In the genomic region with DNA sequence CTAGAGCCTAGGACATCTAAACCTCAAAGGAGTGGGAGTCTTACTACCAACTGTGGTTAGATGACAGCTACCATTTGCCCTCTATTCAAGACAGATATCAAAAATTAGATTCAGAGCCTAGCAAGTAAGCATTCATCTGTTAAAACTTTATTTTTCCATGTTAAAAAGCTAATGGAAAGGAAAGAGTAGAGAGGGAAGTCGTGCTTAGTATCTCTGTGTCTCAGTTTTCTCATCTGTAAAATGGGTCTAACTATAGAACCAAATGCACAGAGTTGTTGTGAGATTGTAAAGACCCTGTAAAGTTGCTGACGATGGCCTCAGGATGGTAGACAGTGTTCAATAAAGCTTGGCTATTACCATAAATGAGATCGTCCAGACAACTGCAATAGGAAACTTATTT, we compare ENCODE assay signal across 30 cellular contexts.
DNase-seq lines count a peak whose midpoint lies in the region; ATAC-seq, FAIRE-seq and TF ChIP-seq lines count a peak whose summit lies in the region.
"Had no signal": no experiment of that assay in that cellular context is flagged by ENCODE, and none has a peak within 500 bp of the region (broad histone marks: within the 10 kb centered on the region; RNA-seq: fewer than 3 reads in every experiment).

No MANE protein-coding gene starts in this region.

- H3K27me3 Mint-ChIP-seq in activated CD8-positive, alpha-beta T cell treated with anti-CD3 and anti-CD28 coated beads, Interleukin-2, amount 10 ng/mL, durations not matched to agents 7 days and 5 days (ENCODE audit: low read depth), result peaks cover 1% of the 10 kb centered on the region
- H3K27me3 Mint-ChIP-seq: progenitor cell of endocrine pancreas had no signal

- no peaks in the 10 kb centered on the region for H3K9me3 ChIP-seq in AG04450 (ENCODE audit: control insufficient read depth, insufficient read depth, low read length)
- H3K9me3 ChIP-seq in endothelial cell of umbilical vein (replicated peaks; ENCODE audit: control insufficient read depth, insufficient read depth, low read length), result no peaks in the 10 kb centered on the region
- H3K9me3 ChIP-seq in skeletal muscle tissue (ENCODE audit: control insufficient read depth in 3 of 3, low read length in 3 of 3), result no peaks in the 10 kb centered on the region
- H3K9me3 ChIP-seq: adrenal gland, BE2C, body of pancreas, HAP-1 had no signal

- TF ChIP-seq CTCF in AG04450 (IDR thresholded peaks at IDR 0.05; ENCODE audit: low read depth, low read length) (no peak), endothelial cell of umbilical vein (IDR thresholded peaks at IDR 0.05; ENCODE audit: extremely low read depth in 1 of 2, insufficient read depth in 1 of 2, low read depth in 1 of 2, low read length in 2 of 2) (no peak)

- no peak overlapping the region for H3K4me3 Mint-ChIP-seq in activated CD8-positive, alpha-beta T cell treated with anti-CD3 and anti-CD28 coated beads, Interleukin-2, amount 10 ng/mL, durations not matched to agents 7 days and 5 days
- H3K4me3 Mint-ChIP-seq: activated CD4-positive, alpha-beta memory T cell treated with anti-CD3 and anti-CD28 coated beads, Interleukin-2, amount 10 ng/mL, durations not matched to agents 7 days and 5 days; activated naive CD4-positive, alpha-beta T cell treated with anti-CD3 and anti-CD28 coated beads for 36 hours; stimulated activated effector memory CD8-positive, alpha-beta T cell treated with anti-CD3 and anti-CD28 coated beads, Interleukin-12 subunit alpha, Interleukin-12 subunit beta, amount 100 ng/mL, for 72 hours had no signal

- peaks cover 57% of the 10 kb centered on the region for H3K4me1 Mint-ChIP-seq in activated CD8-positive, alpha-beta T cell treated with anti-CD3 and anti-CD28 coated beads, Interleukin-2, amount 10 ng/mL, durations not matched to agents 7 days and 5 days (ENCODE audit: low read depth)

- no peaks in the 10 kb centered on the region for H3K9me1 ChIP-seq in endothelial cell of umbilical vein (replicated peaks; ENCODE audit: control insufficient read depth, extremely low read depth, insufficient read depth, low read length)

- CTCF ChIA-PET in AG04450 (lab: Charles Lee), result no interaction called here
- CTCF ChIA-PET in endothelial cell of umbilical vein (lab: Charles Lee), result interaction anchor here (0.8 to 1.5 kb wide), 4 partner anchors 9 to 588 kb away, joined by 3 read pairs; no protein-coding TSS in a partner anchor
- CTCF ChIA-PET in activated CD8-positive, alpha-beta T cell treated with anti-CD3 and anti-CD28 coated beads, Interleukin-2, amount 10 ng/mL, durations not matched to agents 7 days and 5 days (lab: Charles Lee), result no interaction called here

- H3K36me3 Mint-ChIP-seq in activated CD8-positive, alpha-beta T cell treated with anti-CD3 and anti-CD28 coated beads, Interleukin-2, amount 10 ng/mL, durations not matched to agents 7 days and 5 days (ENCODE audit: low read depth), result peaks cover 33% of the 10 kb centered on the region
- H3K36me3 Mint-ChIP-seq: stimulated activated effector memory CD8-positive, alpha-beta T cell treated with anti-CD3 and anti-CD28 coated beads, Interleukin-12 subunit alpha, Interleukin-12 subunit beta, amount 100 ng/mL, for 72 hours had no signal

- H3K4me1 ChIP-seq in endothelial cell of umbilical vein (ENCODE audit: control insufficient read depth, extremely low read depth, insufficient read depth, low read length) (peaks cover 26% of the 10 kb centered on the region), skeletal muscle tissue (ENCODE audit: control insufficient read depth in 3 of 3, insufficient read depth in 3 of 3, low read length in 3 of 3) (peaks cover 0 to 2% (median 0%) of the 10 kb centered on the region in 3 donors)
- H3K4me1 ChIP-seq: adrenal gland, BE2C, body of pancreas, HAP-1, sigmoid colon had no signal

- H2AFZ ChIP-seq in endothelial cell of umbilical vein (ENCODE audit: low read depth, low read length), result no peak overlapping the region

- no peak for TF ChIP-seq POLR2A in endothelial cell of umbilical vein (IDR thresholded peaks at IDR 0.05; ENCODE audit: low read depth, low read length)

- H3K27me3 ChIP-seq in AG04450 (ENCODE audit: control insufficient read depth, insufficient read depth, low read length) (no peaks in the 10 kb centered on the region), endothelial cell of umbilical vein (ENCODE audit: control insufficient read depth in 2 of 2, insufficient read depth in 2 of 2, low read length in 2 of 2) (no peaks in the 10 kb centered on the region), skeletal muscle tissue (ENCODE audit: control insufficient read depth in 3 of 3, insufficient read depth in 3 of 3, low read length in 3 of 3) (no peaks in the 10 kb centered on the region)
- H3K27me3 ChIP-seq: BE2C, body of pancreas, sigmoid colon had no signal

- POLR2A ChIA-PET in AG04450 (lab: Yijun Ruan, JAX) (interaction anchor here (0.6 kb wide), 1 partner anchor 23 kb away, joined by 6 read pairs; no protein-coding TSS in a partner anchor), endothelial cell of umbilical vein (lab: Charles Lee) (no interaction called here)
- POLR2A ChIA-PET in activated CD8-positive, alpha-beta T cell treated with anti-CD3 and anti-CD28 coated beads, Interleukin-2, amount 10 ng/mL, durations not matched to agents 7 days and 5 days (lab: Charles Lee), result no interaction called here

- peak overlapping the region; percentile 75 for H3K4me2 ChIP-seq in endothelial cell of umbilical vein (ENCODE audit: insufficient read depth, low read length)

- no peak for ATAC-seq in GM21576 (IDR thresholded peaks at IDR 0.05; ENCODE audit: unreplicated experiment)
- no peak for ATAC-seq in activated CD8-positive, alpha-beta T cell treated with anti-CD3 and anti-CD28 coated beads, Interleukin-2, amount 10 ng/mL, durations not matched to agents 7 days and 5 days
- ATAC-seq: activated CD4-positive, CD25-positive, alpha-beta regulatory T cell treated with anti-CD3 and anti-CD28 coated beads, Interleukin-2, amount 50 U/mL, for 24 hours; body of pancreas; left colon; PC-3; stimulated activated effector memory CD8-positive, alpha-beta T cell treated with anti-CD3 and anti-CD28 coated beads, Interleukin-12 subunit alpha, Interleukin-12 subunit beta, amount 100 ng/mL, for 72 hours had no signal

- H3K27ac ChIP-seq in AG04450 (ENCODE audit: low read depth, low read length) (peak overlapping the region; percentile 47), endothelial cell of umbilical vein (ENCODE audit: insufficient read depth, low read depth, low read length) (peak overlapping the region; percentile 93), skeletal muscle tissue (ENCODE audit: low read depth, low read length) (peak overlapping the region; percentile 22)

- no peaks in the 10 kb centered on the region for H4K20me1 ChIP-seq in endothelial cell of umbilical vein (replicated peaks; ENCODE audit: control insufficient read depth, extremely low read depth, insufficient read depth, low read length)

- H3K79me2 ChIP-seq in endothelial cell of umbilical vein (ENCODE audit: control insufficient read depth, insufficient read depth, low read length), result no peaks in the 10 kb centered on the region

- DNase-seq in AG04450 (ENCODE audit: low read depth, low spot score), result no peak
- peak; percentile 59 for DNase-seq in OCI-M1 (lab: John Stamatoyannopoulos, UW)
- no peak for DNase-seq in endothelial cell of umbilical vein (ENCODE audit: low read depth, low spot score)
- DNase-seq in stimulated activated CD4-positive, alpha-beta T cell treated with anti-CD3 and anti-CD28 coated beads, Interleukin-2, amount 100 ng/mL, for 24 hours, result no peak
- no peak for DNase-seq in activated CD8-positive, alpha-beta T cell treated with anti-CD3 and anti-CD28 coated beads, Interleukin-2, amount 10 ng/mL, durations not matched to agents 7 days and 5 days
- DNase-seq: activated CD4-positive, alpha-beta memory T cell treated with anti-CD3 and anti-CD28 coated beads, Interleukin-2, amount 10 ng/mL, durations not matched to agents 7 days and 5 days; activated naive CD4-positive, alpha-beta T cell treated with anti-CD3 and anti-CD28 coated beads for 36 hours; adrenal gland; BE2C; body of pancreas; cerebellar nuclear complex; DMS153; hypothalamus; immature natural killer cell; Karpas-422; left colon; NCI-H1930; NCI-H2227 treated with DMSO at 0.1 percent for 48 hours; NCI-H526; NK-92 treated with Interleukin-12 subunit alpha and Interleukin-12 subunit beta, amount 100 ng/mL, for 24 hours; sigmoid colon; T-helper 2 cell had no signal

- H3K4me3 ChIP-seq in AG04450 (ENCODE audit: low read depth, low read length), result no peak overlapping the region
- H3K4me3 ChIP-seq in endothelial cell of umbilical vein (replicated peaks in 1 of 3; ENCODE audit: insufficient read depth in 1 of 3, low read depth in 1 of 3, low read length in 3 of 3), result no peak overlapping the region
- H3K4me3 ChIP-seq in skeletal muscle tissue (ENCODE audit: low read length in 3 of 3), result no peak overlapping the region
- H3K4me3 ChIP-seq: adrenal gland, body of pancreas, HAP-1, sigmoid colon had no signal

- intact Hi-C loops in endothelial cell of umbilical vein (cut with micrococcal nuclease), result loop anchor here (2.0 to 10.0 kb wide), 2 partner anchors 433 to 589 kb away; a partner anchor contains a TSS

- H3K36me3 ChIP-seq in endothelial cell of umbilical vein (ENCODE audit: control insufficient read depth in 2 of 2, extremely low read depth in 1 of 2, insufficient read depth in 2 of 2, low read length in 2 of 2) (no peaks in the 10 kb centered on the region), skeletal muscle tissue (ENCODE audit: control insufficient read depth in 3 of 3, insufficient read depth in 3 of 3, low read length in 3 of 3) (no peaks in the 10 kb centered on the region)
- H3K36me3 ChIP-seq: adrenal gland, BE2C, HAP-1, sigmoid colon had no signal

- no peak overlapping the region for H3K27ac Mint-ChIP-seq in activated CD8-positive, alpha-beta T cell treated with anti-CD3 and anti-CD28 coated beads, Interleukin-2, amount 10 ng/mL, durations not matched to agents 7 days and 5 days
- H3K27ac Mint-ChIP-seq: activated CD4-positive, alpha-beta memory T cell treated with anti-CD3 and anti-CD28 coated beads, Interleukin-2, amount 10 ng/mL, durations not matched to agents 7 days and 5 days; activated naive CD4-positive, alpha-beta T cell treated with anti-CD3 and anti-CD28 coated beads for 36 hours; immature natural killer cell; progenitor cell of endocrine pancreas; stimulated activated effector memory CD8-positive, alpha-beta T cell treated with anti-CD3 and anti-CD28 coated beads, Interleukin-12 subunit alpha, Interleukin-12 subunit beta, amount 100 ng/mL, for 72 hours had no signal

- FAIRE-seq in endothelial cell of umbilical vein (lab: Jason Lieb, UNC), result no peak
- FAIRE-seq: GM12892 had no signal

- H3K9ac ChIP-seq in endothelial cell of umbilical vein (replicated peaks; ENCODE audit: extremely low read depth, insufficient read depth, low read length) (no peak overlapping the region), skeletal muscle tissue (ENCODE audit: low read depth in 1 of 3, low read length in 3 of 3) (no peak overlapping the region)

- peaks cover 18% of the 10 kb centered on the region for H3K9me3 Mint-ChIP-seq in activated CD8-positive, alpha-beta T cell treated with anti-CD3 and anti-CD28 coated beads, Interleukin-2, amount 10 ng/mL, durations not matched to agents 7 days and 5 days (ENCODE audit: insufficient read depth)
- H3K9me3 Mint-ChIP-seq: activated CD4-positive, alpha-beta memory T cell treated with anti-CD3 and anti-CD28 coated beads, Interleukin-2, amount 10 ng/mL, durations not matched to agents 7 days and 5 days had no signal

- no TSS peak for BruUV-seq in endothelial cell of umbilical vein (replicated peaks; lab: Mats Ljungman, UMichigan)

- dilution Hi-C loops in endothelial cell of umbilical vein (cut with MboI; ENCODE audit: extremely low pct_ligation_motif_present, low sequenced_read_pairs), result no loop called here

Comparison
In these comparisons a context has a peak if more than half of its experiments do, and no peak if none do; other contexts are left out.
1. H3K27ac ChIP-seq: peak in every context shown above with its lines; median percentile 93 in endothelial cell of umbilical vein; 47 in AG04450; 22 in skeletal muscle tissue.